In the genomic region with DNA sequence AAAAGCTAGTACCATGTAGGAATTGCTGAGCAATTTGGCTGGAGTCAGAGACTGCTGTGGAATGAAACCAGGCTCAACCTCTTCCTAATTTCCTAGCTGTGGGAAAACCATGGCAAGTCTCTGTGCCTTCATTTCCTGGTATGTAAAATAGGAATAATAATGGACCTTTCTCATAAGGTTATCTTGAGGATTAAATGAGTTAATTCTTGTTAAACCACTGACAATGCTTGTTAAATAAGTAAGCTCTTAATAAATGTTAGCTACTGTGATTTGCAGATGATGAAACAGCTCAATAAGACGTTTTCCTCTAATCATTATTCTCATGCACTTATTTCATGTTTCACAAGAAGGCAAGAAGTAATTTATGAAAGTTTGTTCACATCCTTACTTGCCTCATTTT, we compare ENCODE assay signal across 11 cellular contexts.
DNase-seq lines count a peak whose midpoint lies in the region; ATAC-seq, FAIRE-seq and TF ChIP-seq lines count a peak whose summit lies in the region.
"Had no signal": no experiment of that assay in that cellular context is flagged by ENCODE, and none has a peak within 500 bp of the region (broad histone marks: within the 10 kb centered on the region; RNA-seq: fewer than 3 reads in every experiment).

No MANE protein-coding gene starts in this region.

- no peak for FAIRE-seq in urothelium cell line (lab: Jason Lieb, UNC)

- H3K9me3 Mint-ChIP-seq in osteocyte (ENCODE audit: unreplicated experiment), result no peaks in the 10 kb centered on the region

- H3K4me1 Mint-ChIP-seq in osteocyte (ENCODE audit: unreplicated experiment), result peaks cover 65% of the 10 kb centered on the region

- H4K20me1 ChIP-seq in DND-41 (ENCODE audit: insufficient read depth, low read length), result no peaks in the 10 kb centered on the region

- H3K4me3 Mint-ChIP-seq in osteocyte (ENCODE audit: unreplicated experiment), result no peak overlapping the region

- no peak overlapping the region for H3K4me2 ChIP-seq in DND-41 (ENCODE audit: insufficient read depth, low read length)

- no peak overlapping the region for H3K4me3 ChIP-seq in DND-41 (ENCODE audit: low read depth in 1 of 2, low read length in 2 of 2)

- H2AFZ ChIP-seq in DND-41 (ENCODE audit: low read depth, low read length), result no peak overlapping the region

- H3K36me3 ChIP-seq in DND-41 (ENCODE audit: insufficient read depth, low read length), result no peaks in the 10 kb centered on the region

- no peaks in the 10 kb centered on the region for H3K27me3 ChIP-seq in DND-41 (ENCODE audit: insufficient read depth, low read length, poor library complexity)

- H3K9ac ChIP-seq in DND-41 (ENCODE audit: low read depth, low read length), result no peak overlapping the region

- TF ChIP-seq CTCF in DND-41 (IDR thresholded peaks at IDR 0.05; ENCODE audit: borderline replicate concordance, extremely low read depth, low read length, poor library complexity, severe bottlenecking), result no peak
- no peak for TF ChIP-seq CTCF in osteocyte (IDR thresholded peaks at IDR 0.05)

- DNase-seq in DND-41 (no peak), NCI-H69 (lab: John Stamatoyannopoulos, UW) (peak; percentile 19), dermis blood vessel endothelial cell (peak; percentile 43), osteocyte (ENCODE audit: extremely low spot score, unreplicated experiment) (no peak), activated T-cell treated with anti-CD3 and anti-CD28 coated beads for 4 hours (no peak), urothelium cell line (ENCODE audit: low spot score) (no peak)
- DNase-seq: C1 segment of cervical spinal cord, HCEC 1CT, NCI-H1048, NCI-H2081 treated with DMSO at 0.1 percent for 48 hours had no signal

- no peaks in the 10 kb centered on the region for H3K36me3 Mint-ChIP-seq in osteocyte (ENCODE audit: unreplicated experiment)

- H3K27ac ChIP-seq in DND-41 (ENCODE audit: low read length), result peak overlapping the region; percentile 11; the same call in 1 of the 2 replicates

- H3K79me2 ChIP-seq in DND-41 (ENCODE audit: insufficient read depth, low read length), result no peaks in the 10 kb centered on the region

- peak overlapping the region; percentile 61 for H3K27ac Mint-ChIP-seq in osteocyte (ENCODE audit: unreplicated experiment)

- peaks cover 2% of the 10 kb centered on the region for H3K9me3 ChIP-seq in DND-41 (ENCODE audit: insufficient read depth, low read length, severe bottlenecking)

- ATAC-seq in DND-41 (ENCODE audit: insufficient read depth, low read depth) (no peak), HG02798 (IDR thresholded peaks at IDR 0.05; ENCODE audit: poor library complexity, unreplicated experiment) (no peak)

- H3K4me1 ChIP-seq in DND-41 (ENCODE audit: insufficient read depth, low read length), result peaks cover 22% of the 10 kb centered on the region

- H3K27me3 Mint-ChIP-seq in osteocyte (ENCODE audit: unreplicated experiment), result no peaks in the 10 kb centered on the region

Comparison
In these comparisons a context has a peak if more than half of its experiments do, and no peak if none do; other contexts are left out.
1. DNase-seq: peak in NCI-H69 (single experiment) and dermis blood vessel endothelial cell (single experiment); none in DND-41 (single experiment), osteocyte (single experiment), activated T-cell treated with anti-CD3 and anti-CD28 coated beads for 4 hours (single experiment) and urothelium cell line (single experiment).